ENCODE assay signal across 11 cellular contexts in the genomic region with DNA sequence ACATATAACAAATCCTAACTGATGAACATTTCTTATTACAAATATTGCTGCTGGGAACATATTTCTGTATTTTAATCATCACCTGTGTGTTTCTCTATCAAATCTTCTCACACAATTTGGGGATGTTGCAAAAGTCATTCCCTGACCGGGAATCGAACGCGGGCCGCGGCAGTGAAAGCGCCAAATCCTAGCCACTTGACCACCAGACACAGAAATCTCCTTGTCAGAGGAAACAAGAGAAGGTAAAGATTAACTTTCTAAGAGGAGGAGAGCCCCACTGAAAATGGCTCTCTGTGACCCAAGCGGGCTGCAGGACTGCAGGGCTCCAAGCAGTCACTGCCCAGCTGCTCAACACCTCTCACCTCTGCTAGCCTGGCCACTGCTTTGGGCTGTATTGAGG.
"Had no signal": no experiment of that assay in that cellular context is flagged by ENCODE, and none has a peak within 500 bp of the region (broad histone marks: within the 10 kb centered on the region; RNA-seq: fewer than 3 reads in every experiment).

No MANE protein-coding gene starts in this region.

- H2AFZ ChIP-seq: GM23248, GM23338 had no signal

- ATAC-seq: GM23338, HCT116 had no signal

- FAIRE-seq: H1, H54 had no signal

- H3K36me3 ChIP-seq: HAP-1 had no signal

- H3K4me3 ChIP-seq: GM23248, GM23338, HAP-1 had no signal

- DNase-seq: GM23248, GOT3, H7, H9, HCEC 1CT, HFFc6 had no signal

- H3K9ac ChIP-seq: GM23248 had no signal

- H3K27ac ChIP-seq: GM23248 had no signal

- H3K9me3 ChIP-seq: HAP-1 had no signal

- H3K4me1 ChIP-seq: HAP-1 had no signal

- H3K4me2 ChIP-seq: GM23338 had no signal
